ENCODE assay signal across 2 cellular contexts in genomic region chr6:168264593-168265335, GRCh38.
TF ChIP-seq lines count a peak whose summit lies in the region.

No MANE protein-coding gene starts in this region.

TF ChIP-seq in K562, 482 proteins besides CTCF, POLR2A, EP300 and RAD21 (continued from another document):
- TF ChIP-seq ZBTB40 (IDR thresholded peaks at IDR 0.05), result no peak
- no peak for TF ChIP-seq ZBTB40 (CRISPR knock-in tag; IDR thresholded peaks at IDR 0.05)
- TF ChIP-seq FOXP1 (CRISPR knock-in tag; IDR thresholded peaks at IDR 0.05), result no peak
- no peak for TF ChIP-seq ERF (CRISPR knock-in tag; IDR thresholded peaks at IDR 0.05)
- TF ChIP-seq DNMT1 (IDR thresholded peaks at IDR 0.05), result no peak
- TF ChIP-seq HMG20B (CRISPR knock-in tag; IDR thresholded peaks at IDR 0.05), result no peak
- TF ChIP-seq GTF2F1 (IDR thresholded peaks at IDR 0.05; ENCODE audit: low read depth, low read length), result no peak
- TF ChIP-seq USF1 (CRISPR knock-in tag; IDR thresholded peaks at IDR 0.05), result 0 out of 2 replicates have a peak, but pooled peaks have one; percentile 17
- TF ChIP-seq PTRF (tag; IDR thresholded peaks at IDR 0.05), result no peak
- no peak for TF ChIP-seq HDGF (IDR thresholded peaks at IDR 0.05)
- no peak for TF ChIP-seq ZBTB33 (CRISPR knock-in tag; IDR thresholded peaks at IDR 0.05)
- TF ChIP-seq ZSCAN29 (IDR thresholded peaks at IDR 0.05), result no peak
- TF ChIP-seq ZNF165 (CRISPR knock-in tag; IDR thresholded peaks at IDR 0.05; ENCODE audit: borderline replicate concordance), result no peak

TF ChIP-seq in HepG2, 621 proteins besides CTCF, POLR2A, EP300 and RAD21 (continued from another document and continues in another):
- peak; percentile 91; the same call in 1 of the 2 replicates for TF ChIP-seq TFAP4 (IDR thresholded peaks at IDR 0.05; ENCODE audit: borderline replicate concordance, low read depth)
- 0 out of 4 replicates have a peak, but pooled peaks of 1 of the 2 experiments have one; percentile 44 for TF ChIP-seq KLF16 (CRISPR knock-in tag; IDR thresholded peaks at IDR 0.05)
- TF ChIP-seq SNAPC4 (CRISPR knock-in tag; IDR thresholded peaks at IDR 0.05), result 0 out of 2 replicates have a peak, but pooled peaks have one; percentile 42
- 0 out of 2 replicates have a peak, but pooled peaks have one; percentile 46 for TF ChIP-seq SIX1 (CRISPR knock-in tag; IDR thresholded peaks at IDR 0.05; ENCODE audit: borderline replicate concordance)
- TF ChIP-seq MIER3 (CRISPR knock-in tag; IDR thresholded peaks at IDR 0.05; ENCODE audit: borderline replicate concordance), result peak; percentile 36; the same call in 1 of the 2 replicates
- peak; percentile 63 for TF ChIP-seq ZNF317 (CRISPR knock-in tag; IDR thresholded peaks at IDR 0.05)
- no peak for TF ChIP-seq NKX3-1 (CRISPR knock-in tag; IDR thresholded peaks at IDR 0.05)
- TF ChIP-seq ZNF510 (CRISPR knock-in tag; IDR thresholded peaks at IDR 0.05; ENCODE audit: low read depth), result no peak
- TF ChIP-seq HOXD1 (CRISPR knock-in tag; IDR thresholded peaks at IDR 0.05), result 0 out of 2 replicates have a peak, but pooled peaks have one; percentile 61
- TF ChIP-seq KDM6A (CRISPR knock-in tag; IDR thresholded peaks at IDR 0.05; ENCODE audit: low read depth), result peak; percentile 39; the same call in 1 of the 2 replicates
- peak; percentile 89 for TF ChIP-seq NCOA2 (CRISPR knock-in tag; IDR thresholded peaks at IDR 0.05)
- no peak for TF ChIP-seq KLF15 (CRISPR knock-in tag; IDR thresholded peaks at IDR 0.05; ENCODE audit: borderline replicate concordance)
- no peak for TF ChIP-seq ATF7 (IDR thresholded peaks at IDR 0.05)
- TF ChIP-seq ATF7 (CRISPR knock-in tag; IDR thresholded peaks at IDR 0.05), result 0 out of 2 replicates have a peak, but pooled peaks have one; percentile 34
- peak; percentile 87 for TF ChIP-seq HMG20B (CRISPR knock-in tag; conservative IDR thresholded peaks at IDR 0.05)
- TF ChIP-seq PAXIP1 (CRISPR knock-in tag; conservative IDR thresholded peaks at IDR 0.05), result peak; percentile 66
- 0 out of 2 replicates have a peak, but pooled peaks have one; percentile 33 for TF ChIP-seq CBFB (CRISPR knock-in tag; IDR thresholded peaks at IDR 0.05)
- TF ChIP-seq THAP9 (CRISPR knock-in tag; IDR thresholded peaks at IDR 0.05; ENCODE audit: borderline replicate concordance), result peak; percentile 53; the same call in 1 of the 2 replicates
- no peak for TF ChIP-seq LCORL (IDR thresholded peaks at IDR 0.05)
- peak; percentile 83 for TF ChIP-seq LCORL (CRISPR knock-in tag; IDR thresholded peaks at IDR 0.05)
- TF ChIP-seq RARG (CRISPR knock-in tag; IDR thresholded peaks at IDR 0.05; ENCODE audit: low read depth), result no peak
- TF ChIP-seq IRF1 (CRISPR knock-in tag; IDR thresholded peaks at IDR 0.05; ENCODE audit: low read depth), result no peak
- peak; percentile 49 for TF ChIP-seq ZNF574 (CRISPR knock-in tag; IDR thresholded peaks at IDR 0.05)
- peak; percentile 41; the same call in 1 of the 2 replicates for TF ChIP-seq REPIN1 (CRISPR knock-in tag; IDR thresholded peaks at IDR 0.05; ENCODE audit: borderline replicate concordance, low read depth)
- TF ChIP-seq ZNF792 (CRISPR knock-in tag; IDR thresholded peaks at IDR 0.05), result peak; percentile 55; the same call in 1 of the 2 replicates
- TF ChIP-seq CC2D1A (CRISPR knock-in tag; IDR thresholded peaks at IDR 0.05), result no peak
- no peak; the same call in 1 of the 2 replicates for TF ChIP-seq YEATS2 (CRISPR knock-in tag; IDR thresholded peaks at IDR 0.05; ENCODE audit: borderline replicate concordance)
- 0 out of 2 replicates have a peak, but pooled peaks have one; percentile 50 for TF ChIP-seq ZNF737 (CRISPR knock-in tag; IDR thresholded peaks at IDR 0.05; ENCODE audit: borderline replicate concordance)
- TF ChIP-seq HMG20A (CRISPR knock-in tag; IDR thresholded peaks at IDR 0.05; ENCODE audit: borderline replicate concordance), result peak; percentile 62; the same call in 1 of the 2 replicates
- TF ChIP-seq HNRNPK (IDR thresholded peaks at IDR 0.05; ENCODE audit: low read depth, low read length, poor library complexity, severe bottlenecking), result no peak
- TF ChIP-seq ZMYM4 (CRISPR knock-in tag; IDR thresholded peaks at IDR 0.05), result peak; percentile 47; the same call in 1 of the 2 replicates
- TF ChIP-seq SP1 (IDR thresholded peaks at IDR 0.05), result no peak
- no peak for TF ChIP-seq SP1 (CRISPR knock-in tag; IDR thresholded peaks at IDR 0.05)
- 0 out of 2 replicates have a peak, but pooled peaks have one; percentile 14 for TF ChIP-seq ZNF839 (CRISPR knock-in tag; IDR thresholded peaks at IDR 0.05; ENCODE audit: borderline replicate concordance)
- TF ChIP-seq FOXO1 (CRISPR knock-in tag; IDR thresholded peaks at IDR 0.05), result peak; percentile 84
- TF ChIP-seq ZNF549 (CRISPR knock-in tag; IDR thresholded peaks at IDR 0.05), result peak; percentile 90; the same call in 1 of the 2 replicates
- no peak for TF ChIP-seq PRDM4 (CRISPR knock-in tag; IDR thresholded peaks at IDR 0.05; ENCODE audit: borderline replicate concordance)
- TF ChIP-seq ZNF850 (CRISPR knock-in tag; conservative IDR thresholded peaks at IDR 0.05), result no peak
- TF ChIP-seq MAF1 (CRISPR knock-in tag; IDR thresholded peaks at IDR 0.05; ENCODE audit: borderline replicate concordance), result no peak
- TF ChIP-seq KMT2B (CRISPR knock-in tag; IDR thresholded peaks at IDR 0.05), result peak; percentile 54; the same call in 1 of the 2 replicates
- TF ChIP-seq KMT2A (CRISPR knock-in tag; IDR thresholded peaks at IDR 0.05), result no peak
